In genomic region chr6:14422917-14423316, GRCh38 we compare ENCODE assay signal across 20 cellular contexts.
DNase-seq lines count a peak whose midpoint lies in the region; ATAC-seq and TF ChIP-seq lines count a peak whose summit lies in the region.
"Had no signal": no experiment of that assay in that cellular context is flagged by ENCODE, and none has a peak within 500 bp of the region (broad histone marks: within the 10 kb centered on the region; RNA-seq: fewer than 3 reads in every experiment).

No MANE protein-coding gene starts in this region.

- no peaks in the 10 kb centered on the region for H3K27me3 Mint-ChIP-seq in activated CD4-positive, alpha-beta T cell treated with anti-CD3 and anti-CD28 coated beads for 36 hours
- no peaks in the 10 kb centered on the region for H3K27me3 Mint-ChIP-seq in activated T-helper 17 cell treated with anti-CD3 and anti-CD28 coated beads, Interleukin-2, amount 50 U/mL, for 72 hours
- H3K27me3 Mint-ChIP-seq in stimulated activated memory B cell treated with anti-CD40 and anti-IgM and Interleukin-4, amounts not matched to agents 10 μg/mL and 1 μg/mL and 100 μg/mL, for 72 hours: no peaks in the 10 kb centered on the region
- H3K27me3 Mint-ChIP-seq: IgD-negative memory B cell had no signal

- H3K27me3 ChIP-seq in left ventricle myocardium inferior (ENCODE audit: low read depth) (no peaks in the 10 kb centered on the region), GM23248 (replicated peaks; ENCODE audit: insufficient read depth) (no peaks in the 10 kb centered on the region)
- H3K27me3 ChIP-seq: Peyer's patch had no signal

- no peak overlapping the region for H3K9ac ChIP-seq in GM23248

- TF ChIP-seq CTCF in left ventricle myocardium inferior (IDR thresholded peaks at IDR 0.05; ENCODE audit: borderline replicate concordance): no peak

- no peak for ATAC-seq in activated CD4-positive, alpha-beta T cell treated with anti-CD3 and anti-CD28 coated beads for 36 hours
- ATAC-seq in left cardiac atrium: no peak
- no peak for ATAC-seq in activated T-helper 17 cell treated with anti-CD3 and anti-CD28 coated beads, Interleukin-2, amount 50 U/mL, for 72 hours (replicated peaks)
- ATAC-seq in stimulated activated memory B cell treated with anti-CD40 and anti-IgM and Interleukin-4, amounts not matched to agents 10 μg/mL and 1 μg/mL and 100 μg/mL, for 72 hours: no peak

- H3K9me2 ChIP-seq in GM23248 (ENCODE audit: insufficient read depth): no peaks in the 10 kb centered on the region

- H3K27ac ChIP-seq in left ventricle myocardium inferior (replicated peaks) (peak overlapping the region; percentile 57), GM23248 (no peak overlapping the region)
- H3K27ac ChIP-seq: Peyer's patch had no signal

- peaks cover 7% of the 10 kb centered on the region for H3K9me3 Mint-ChIP-seq in activated CD4-positive, alpha-beta T cell treated with anti-CD3 and anti-CD28 coated beads for 36 hours (ENCODE audit: low read depth)
- peaks cover 3% of the 10 kb centered on the region for H3K9me3 Mint-ChIP-seq in activated T-helper 17 cell treated with anti-CD3 and anti-CD28 coated beads, Interleukin-2, amount 50 U/mL, for 72 hours
- no peaks in the 10 kb centered on the region for H3K9me3 Mint-ChIP-seq in stimulated activated memory B cell treated with anti-CD40 and anti-IgM and Interleukin-4, amounts not matched to agents 10 μg/mL and 1 μg/mL and 100 μg/mL, for 72 hours

- H3K36me3 ChIP-seq in left ventricle myocardium inferior: no peaks in the 10 kb centered on the region
- H3K36me3 ChIP-seq in GM23248 (ENCODE audit: low read depth): no peaks in the 10 kb centered on the region
- H3K36me3 ChIP-seq: Peyer's patch had no signal

- H3F3A ChIP-seq in GM23248 (ENCODE audit: insufficient read depth): no peaks in the 10 kb centered on the region

- intact Hi-C loops in activated CD4-positive, alpha-beta T cell treated with anti-CD3 and anti-CD28 coated beads for 36 hours (cut with DNase I, micrococcal nuclease): loop anchor here (5.0 to 10.0 kb wide), 4 partner anchors 51 to 822 kb away; partner anchors contain the start of gene JARID2 (in 1 of the 2)
- intact Hi-C loops in left ventricle myocardium inferior (cut with micrococcal nuclease) (no loop called here), left cardiac atrium (cut with DNase I) (no loop called here)

- no peaks in the 10 kb centered on the region for H3K79me2 ChIP-seq in GM23248 (ENCODE audit: insufficient read depth)

- peaks cover 56% of the 10 kb centered on the region for H3K4me1 Mint-ChIP-seq in activated CD4-positive, alpha-beta T cell treated with anti-CD3 and anti-CD28 coated beads for 36 hours
- H3K4me1 Mint-ChIP-seq in activated T-helper 17 cell treated with anti-CD3 and anti-CD28 coated beads, Interleukin-2, amount 50 U/mL, for 72 hours: peaks cover 13% of the 10 kb centered on the region
- H3K4me1 Mint-ChIP-seq in stimulated activated memory B cell treated with anti-CD40 and anti-IgM and Interleukin-4, amounts not matched to agents 10 μg/mL and 1 μg/mL and 100 μg/mL, for 72 hours: peaks cover 23% of the 10 kb centered on the region

- no peak overlapping the region for H2AFZ ChIP-seq in GM23248

- H3K4me2 ChIP-seq in GM23248 (ENCODE audit: unreplicated experiment): no peak overlapping the region

- H3K4me3 Mint-ChIP-seq in activated CD4-positive, alpha-beta T cell treated with anti-CD3 and anti-CD28 coated beads for 36 hours: no peak overlapping the region
- peak overlapping the region; percentile 68 for H3K4me3 Mint-ChIP-seq in activated T-helper 17 cell treated with anti-CD3 and anti-CD28 coated beads, Interleukin-2, amount 50 U/mL, for 72 hours
- H3K4me3 Mint-ChIP-seq in stimulated activated memory B cell treated with anti-CD40 and anti-IgM and Interleukin-4, amounts not matched to agents 10 μg/mL and 1 μg/mL and 100 μg/mL, for 72 hours: no peak overlapping the region
- H3K4me3 Mint-ChIP-seq: IgD-negative memory B cell had no signal

- CTCF ChIA-PET in activated CD4-positive, alpha-beta T cell treated with anti-CD3 and anti-CD28 coated beads for 36 hours (lab: Charles Lee): no interaction called here

- H4K20me1 ChIP-seq in GM23248 (ENCODE audit: insufficient read depth): no peaks in the 10 kb centered on the region

- peak overlapping the region; percentile 96 for H3K27ac Mint-ChIP-seq in activated CD4-positive, alpha-beta T cell treated with anti-CD3 and anti-CD28 coated beads for 36 hours
- H3K27ac Mint-ChIP-seq in activated T-helper 17 cell treated with anti-CD3 and anti-CD28 coated beads, Interleukin-2, amount 50 U/mL, for 72 hours: peak overlapping the region; percentile 56
- H3K27ac Mint-ChIP-seq in stimulated activated memory B cell treated with anti-CD40 and anti-IgM and Interleukin-4, amounts not matched to agents 10 μg/mL and 1 μg/mL and 100 μg/mL, for 72 hours: peak overlapping the region; percentile 24
- H3K27ac Mint-ChIP-seq: IgD-negative memory B cell had no signal

- no peak for DNase-seq in activated CD4-positive, alpha-beta T cell treated with anti-CD3 and anti-CD28 coated beads for 36 hours
- no peak for DNase-seq in activated CD4-positive, alpha-beta T cell treated with anti-CD3 and anti-CD28 coated beads for 48 hours
- no peak for DNase-seq in left ventricle myocardium inferior
- no peak for DNase-seq in left cardiac atrium
- no peak for DNase-seq in GM23248
- DNase-seq in OCI-M2 (lab: John Stamatoyannopoulos, UW; ENCODE audit: unreplicated experiment): no peak
- DNase-seq: 8988T, DMS53, EL, GF-D8, MV-4-11, NCI-H1105 treated with DMSO at 0.1 percent for 48 hours, NCI-H2029 treated with DMSO at 0.1 percent for 48 hours, NCI-H2171 treated with DMSO at 0.1 percent for 48 hours, NCI-H524 treated with DMSO at 0.1 percent for 48 hours, NCI-H82, Peyer's patch had no signal

- peaks cover 4% of the 10 kb centered on the region for H3K9me3 ChIP-seq in left ventricle myocardium inferior (replicated peaks)
- H3K9me3 ChIP-seq in GM23248 (ENCODE audit: low read depth): no peaks in the 10 kb centered on the region
- H3K9me3 ChIP-seq: Peyer's patch had no signal

- POLR2A ChIA-PET in activated CD4-positive, alpha-beta T cell treated with anti-CD3 and anti-CD28 coated beads for 36 hours (lab: Charles Lee): no interaction called here

- H3K4me3 ChIP-seq in left ventricle myocardium inferior: no peak overlapping the region
- H3K4me3 ChIP-seq in GM23248: no peak overlapping the region
- H3K4me3 ChIP-seq: Peyer's patch had no signal

- 100% methylated on average over 2 of the region's 2 CpGs for WGBS in GM23248 (ENCODE audit: low coverage in 1 of 2, low lambda C conversion rate in 2 of 2, missing lambda C conversion rate in 2 of 2), 2 experiments

- in situ Hi-C loops in GM23248 (cut with MboI): no loop called here

- peaks cover 18% of the 10 kb centered on the region for H3K4me1 ChIP-seq in left ventricle myocardium inferior
- H3K4me1 ChIP-seq in GM23248 (ENCODE audit: insufficient read depth): no peaks in the 10 kb centered on the region
- H3K4me1 ChIP-seq: Peyer's patch had no signal

- peaks cover 15% of the 10 kb centered on the region for H3K36me3 Mint-ChIP-seq in activated CD4-positive, alpha-beta T cell treated with anti-CD3 and anti-CD28 coated beads for 36 hours (ENCODE audit: low read depth)
- H3K36me3 Mint-ChIP-seq in activated T-helper 17 cell treated with anti-CD3 and anti-CD28 coated beads, Interleukin-2, amount 50 U/mL, for 72 hours (ENCODE audit: low read depth): no peaks in the 10 kb centered on the region
- H3K36me3 Mint-ChIP-seq in stimulated activated memory B cell treated with anti-CD40 and anti-IgM and Interleukin-4, amounts not matched to agents 10 μg/mL and 1 μg/mL and 100 μg/mL, for 72 hours: peaks cover 3% of the 10 kb centered on the region

Comparison
In these comparisons a context has a peak if more than half of its experiments do, and no peak if none do; other contexts are left out.
1. H3K27ac Mint-ChIP-seq: peak in every context shown above with its lines; median percentile 96 in activated CD4-positive, alpha-beta T cell treated with anti-CD3 and anti-CD28 coated beads for 36 hours; 56 in activated T-helper 17 cell treated with anti-CD3 and anti-CD28 coated beads, Interleukin-2, amount 50 U/mL, for 72 hours; 24 in stimulated activated memory B cell treated with anti-CD40 and anti-IgM and Interleukin-4, amounts not matched to agents 10 μg/mL and 1 μg/mL and 100 μg/mL, for 72 hours.
2. intact Hi-C loops: an anchor here in activated CD4-positive, alpha-beta T cell treated with anti-CD3 and anti-CD28 coated beads for 36 hours (5.0 to 10.0 kb wide); none called in left ventricle myocardium inferior and left cardiac atrium.